ENCODE assay signal across 19 cellular contexts in genomic region chr9:97623946-97624345, GRCh38.
"Had no signal": no experiment of that assay in that cellular context is flagged by ENCODE, and none has a peak within 500 bp of the region (broad histone marks: within the 10 kb centered on the region; RNA-seq: fewer than 3 reads in every experiment).

No MANE protein-coding gene starts in this region.

- DNase-seq: erythroblast; foreskin keratinocyte; head of caudate nucleus; kidney; lower lobe of right lung; midbrain; naive thymus-derived CD4-positive, alpha-beta T cell; nephron progenitor cell; psoas muscle; retina; sigmoid colon; stimulated activated naive CD4-positive, alpha-beta T cell treated with Interleukin-2 at 50 U/mL for 16 hours; trophoblast cell had no signal

- H3K4me3 ChIP-seq: hepatocyte, lower lobe of right lung, psoas muscle, sigmoid colon, skin epidermis had no signal

- H3K27ac ChIP-seq: foreskin keratinocyte, hepatocyte, lower lobe of right lung, parathyroid adenoma, psoas muscle, sigmoid colon, skin epidermis had no signal

- H3K27me3 Mint-ChIP-seq: dendritic cell treated with granulocyte-macrophage colony-stimulating factor and Interleukin-4, amounts not matched to agents 40 ng/mL and 50 ng/mL, for 4 days; memory B cell; naive thymus-derived CD4-positive, alpha-beta T cell had no signal

- H3K9me3 Mint-ChIP-seq: dendritic cell treated with granulocyte-macrophage colony-stimulating factor and Interleukin-4, amounts not matched to agents 40 ng/mL and 50 ng/mL, for 4 days; memory B cell had no signal

- H3K9me3 ChIP-seq: lower lobe of right lung, psoas muscle, sigmoid colon had no signal

- H3K27me3 ChIP-seq: foreskin keratinocyte, hepatocyte, sigmoid colon had no signal

- H3K4me1 ChIP-seq: foreskin keratinocyte, parathyroid adenoma had no signal

- H3K4me3 Mint-ChIP-seq: dendritic cell treated with granulocyte-macrophage colony-stimulating factor and Interleukin-4, amounts not matched to agents 40 ng/mL and 50 ng/mL, for 4 days; memory B cell; naive thymus-derived CD4-positive, alpha-beta T cell; nephron progenitor cell had no signal

- ATAC-seq: foreskin keratinocyte; left lobe of liver; lower lobe of right lung; naive thymus-derived CD4-positive, alpha-beta T cell; psoas muscle had no signal

- H3K27ac Mint-ChIP-seq: dendritic cell treated with granulocyte-macrophage colony-stimulating factor and Interleukin-4, amounts not matched to agents 40 ng/mL and 50 ng/mL, for 4 days; memory B cell; nephron progenitor cell had no signal
